In genomic region chr1:105793541-105794146, GRCh38 we compare ENCODE assay signal across 8 cellular contexts.
DNase-seq lines count a peak whose midpoint lies in the region; ATAC-seq, FAIRE-seq and TF ChIP-seq lines count a peak whose summit lies in the region.

No MANE protein-coding gene starts in this region.

- peak; percentile 92 to 93 for TF ChIP-seq RAD21 in H1 (IDR thresholded peaks at IDR 0.05 in 1 of 2, conservative IDR thresholded peaks at IDR 0.05 in 1 of 2; ENCODE audit: low read depth in 2 of 2, low read length in 2 of 2)

- TF ChIP-seq POLR2A in H1 (IDR thresholded peaks at IDR 0.05; ENCODE audit: control extremely low read depth in 1 of 2, low read depth in 2 of 2, low read length in 2 of 2) = no peak

- no peak overlapping the region for H4K5ac ChIP-seq in H1 (ENCODE audit: insufficient read length, low read depth, low read length)

- H2BK20ac ChIP-seq in H1 (ENCODE audit: low read length) = no peak overlapping the region

- WGBS in H1 (ENCODE audit: extremely low coverage in 1 of 2, insufficient coverage in 1 of 2, insufficient read length in 1 of 2, insufficient replicate concordance in 2 of 2, low coverage in 1 of 2, low lambda C conversion rate in 2 of 2, missing lambda C conversion rate in 1 of 2), 2 experiments = 91% methylated on average over 1 of the region's 1 CpG; no CpG with 5 or more reads in 1 of the 2 experiments

- H3K4me1 ChIP-seq in NT2/D1 (ENCODE audit: insufficient read depth, insufficient read length) = no peaks in the 10 kb centered on the region
- H3K4me1 ChIP-seq in H1 (replicated peaks in 1 of 4; ENCODE audit: control insufficient read depth in 3 of 4, insufficient read depth in 4 of 4, low read length in 3 of 4) = no peaks in the 10 kb centered on the region
- H3K4me1 ChIP-seq in CD8-positive, alpha-beta memory T cell (ENCODE audit: insufficient read depth, low read length) = no peaks in the 10 kb centered on the region

- no peak overlapping the region for H2AK5ac ChIP-seq in H1 (ENCODE audit: low read depth, low read length)

- H3K79me1 ChIP-seq in H1 (ENCODE audit: low read depth, low read length) = no peaks in the 10 kb centered on the region

- no peak overlapping the region for H4K8ac ChIP-seq in H1 (ENCODE audit: extremely low read depth, insufficient read depth, low read length)

- H3K56ac ChIP-seq in H1 (replicated peaks; ENCODE audit: insufficient read length, low read depth, low read length) = no peak overlapping the region

- no peak overlapping the region for H2BK120ac ChIP-seq in H1 (replicated peaks; ENCODE audit: low read depth, low read length)

- no peak overlapping the region for H2BK12ac ChIP-seq in H1 (ENCODE audit: low read depth, low read length)

- peaks cover 16% of the 10 kb centered on the region for H3K27me3 Mint-ChIP-seq in neural crest cell (ENCODE audit: low read depth)
- H3K27me3 Mint-ChIP-seq in CD8-positive, alpha-beta memory T cell = no peaks in the 10 kb centered on the region

- no peaks in the 10 kb centered on the region for H3K9me3 ChIP-seq in NT2/D1 (ENCODE audit: insufficient read depth, low read length)
- no peaks in the 10 kb centered on the region; a peak in 1 of 4 replicates for H3K9me3 ChIP-seq in H1 (ENCODE audit: insufficient read depth in 2 of 2, low read depth in 1 of 2, low read length in 1 of 2)
- no peaks in the 10 kb centered on the region for H3K9me3 ChIP-seq in CD8-positive, alpha-beta memory T cell (ENCODE audit: low read length)

- no peaks in the 10 kb centered on the region for H3K23me2 ChIP-seq in H1 (ENCODE audit: low read depth, low read length)

- no peak overlapping the region for H3K14ac ChIP-seq in H1 (ENCODE audit: insufficient read length)

- H3K27ac ChIP-seq in H1 (ENCODE audit: low read depth, low read length) = no peak overlapping the region
- H3K27ac ChIP-seq in CD8-positive, alpha-beta memory T cell (ENCODE audit: low read depth, low read length) = no peak overlapping the region

- peak; percentile 69 for ATAC-seq in GM18517 (IDR thresholded peaks at IDR 0.05; ENCODE audit: unreplicated experiment)

- no peak overlapping the region for H4K91ac ChIP-seq in H1 (replicated peaks; ENCODE audit: insufficient read length, low read length)

- FAIRE-seq in H1 (lab: Jason Lieb, UNC) = peak; percentile 94

- no peak for TF ChIP-seq EP300 in H1 (IDR thresholded peaks at IDR 0.05; ENCODE audit: borderline replicate concordance in 1 of 2, low read depth in 2 of 2, low read length in 2 of 2)

- no peak overlapping the region for H2AFZ ChIP-seq in H1 (ENCODE audit: low read length)

- H3K9ac ChIP-seq in NT2/D1 (ENCODE audit: insufficient read length, low read depth) = no peak overlapping the region
- no peak overlapping the region for H3K9ac ChIP-seq in H1 (replicated peaks in 1 of 4; ENCODE audit: extremely low read depth in 1 of 4, low read depth in 3 of 4, low read length in 3 of 4)

- no peak overlapping the region for H3K4me2 ChIP-seq in H1 (ENCODE audit: insufficient read depth in 1 of 2, low read depth in 2 of 2, low read length in 2 of 2)

- H3K4me3 ChIP-seq in BJ (ENCODE audit: low read depth, low read length) (no peak overlapping the region), NT2/D1 (ENCODE audit: insufficient read length, low read depth) (no peak overlapping the region), H1 (ENCODE audit: extremely low read depth in 1 of 4, insufficient read depth in 2 of 4, low read depth in 3 of 4, low read length in 4 of 4) (no peak overlapping the region)
- H3K4me3 ChIP-seq in CD8-positive, alpha-beta memory T cell (ENCODE audit: low read length) = no peak overlapping the region

- no peak overlapping the region for H3K18ac ChIP-seq in H1 (ENCODE audit: extremely low read depth, low read length)

- H3K27me3 ChIP-seq in BJ (ENCODE audit: control insufficient read depth, insufficient read depth, low read length) (no peaks in the 10 kb centered on the region), NT2/D1 (ENCODE audit: insufficient read depth, insufficient read length) (no peaks in the 10 kb centered on the region), H1 (replicated peaks in 1 of 4; ENCODE audit: control insufficient read depth in 3 of 4, extremely low read depth in 1 of 4, insufficient read depth in 3 of 4, low read length in 3 of 4) (no peaks in the 10 kb centered on the region)
- no peaks in the 10 kb centered on the region for H3K27me3 ChIP-seq in CD8-positive, alpha-beta memory T cell (ENCODE audit: insufficient read depth, low read length, poor library complexity, severe bottlenecking)

- H2BK15ac ChIP-seq in H1 (ENCODE audit: low read length) = no peak overlapping the region

- POLR2A ChIA-PET in BJ (lab: Charles Lee) = no interaction called here
- POLR2A ChIA-PET in H1 (lab: Charles Lee; ENCODE audit: partially characterized antibody) = no interaction called here
- POLR2A ChIA-PET in CD8-positive, alpha-beta memory T cell (lab: Charles Lee) = no interaction called here

- no peaks in the 10 kb centered on the region for H3K4me1 Mint-ChIP-seq in neural crest cell
- no peaks in the 10 kb centered on the region for H3K4me1 Mint-ChIP-seq in CD8-positive, alpha-beta memory T cell

- no peaks in the 10 kb centered on the region for H3K9me3 Mint-ChIP-seq in neural crest cell
- H3K9me3 Mint-ChIP-seq in CD8-positive, alpha-beta memory T cell = peaks cover 8 to 38% (median 14%) of the 10 kb centered on the region in 5 donors

- TF ChIP-seq CTCF in BJ (IDR thresholded peaks at IDR 0.05; ENCODE audit: insufficient read depth, low read depth, low read length) = peak; percentile 46
- TF ChIP-seq CTCF in H1 (IDR thresholded peaks at IDR 0.05; ENCODE audit: control extremely low read depth in 1 of 3, insufficient read depth in 1 of 3, low read depth in 1 of 3, low read length in 3 of 3) = peak in 2 of 3 experiments; percentile 69 to 77; a peak in 3 of 4 replicates
- TF ChIP-seq CTCF in neural crest cell (conservative IDR thresholded peaks at IDR 0.05) = peak; percentile 84

- DNase-seq in BJ (ENCODE audit: low read depth) = no peak
- DNase-seq in HT1080 (ENCODE audit: low read depth) = peak; percentile 37
- DNase-seq in NT2/D1 (ENCODE audit: low read depth, low spot score) = peak; percentile 38
- peak in 1 of 2 experiments; percentile 56 for DNase-seq in H1 (ENCODE audit: low read depth in 1 of 2, low spot score in 2 of 2)
- DNase-seq in neural crest cell (ENCODE audit: low read depth, low spot score) = peak; percentile 61
- no peak for DNase-seq in NCI-H2227 (lab: John Stamatoyannopoulos, UW; ENCODE audit: unreplicated experiment)
- no peak for DNase-seq in CD8-positive, alpha-beta memory T cell

- CTCF ChIA-PET in BJ (lab: Yijun Ruan, JAX) (interaction anchor here (2.0 to 2.1 kb wide), 2 partner anchors 1014 to 1015 kb away, joined by 6 to 7 read pairs; no protein-coding TSS in a partner anchor), H1 (lab: Charles Lee; ENCODE audit: partially characterized antibody) (interaction anchor here (0.5 to 2.5 kb wide), 19 partner anchors 10 to 1148 kb away, joined by 3 to 16 read pairs (median 3); no protein-coding TSS in a partner anchor)
- CTCF ChIA-PET in CD8-positive, alpha-beta memory T cell (lab: Charles Lee) = no interaction called here

- H3K4me3 Mint-ChIP-seq in neural crest cell = no peak overlapping the region
- no peak overlapping the region for H3K4me3 Mint-ChIP-seq in CD8-positive, alpha-beta memory T cell

- H2BK5ac ChIP-seq in H1 (ENCODE audit: low read depth, low read length) = no peak overlapping the region

- H3K36me3 ChIP-seq in BJ (ENCODE audit: control insufficient read depth, insufficient read depth, low read length) (no peaks in the 10 kb centered on the region), NT2/D1 (ENCODE audit: insufficient read depth, insufficient read length, low read length) (no peaks in the 10 kb centered on the region), H1 (ENCODE audit: control insufficient read depth in 2 of 4, insufficient read depth in 4 of 4, low read length in 3 of 4) (no peaks in the 10 kb centered on the region)
- no peaks in the 10 kb centered on the region for H3K36me3 ChIP-seq in CD8-positive, alpha-beta memory T cell (ENCODE audit: insufficient read depth, low read length)

- H4K20me1 ChIP-seq in H1 (replicated peaks in 1 of 2; ENCODE audit: control insufficient read depth in 1 of 2, insufficient read depth in 2 of 2, low read length in 2 of 2) = no peaks in the 10 kb centered on the region

- no peak overlapping the region for H3K4ac ChIP-seq in H1 (replicated peaks; ENCODE audit: insufficient read length, low read depth, low read length)

- no peaks in the 10 kb centered on the region for H3K79me2 ChIP-seq in H1 (ENCODE audit: control insufficient read depth in 1 of 2, insufficient read depth in 2 of 2, low read length in 2 of 2)

- no peaks in the 10 kb centered on the region for H3K36me3 Mint-ChIP-seq in neural crest cell (ENCODE audit: low read depth)
- no peaks in the 10 kb centered on the region for H3K36me3 Mint-ChIP-seq in CD8-positive, alpha-beta memory T cell

- H3K23ac ChIP-seq in H1 (ENCODE audit: insufficient read length) = no peak overlapping the region

- H3K27ac Mint-ChIP-seq in neural crest cell (ENCODE audit: unreplicated experiment) = no peak overlapping the region
- H3K27ac Mint-ChIP-seq in CD8-positive, alpha-beta memory T cell = no peak overlapping the region

TF ChIP-seq in H1, 55 proteins besides CTCF, POLR2A, EP300 and RAD21:
- no peak for TF ChIP-seq MAFK (IDR thresholded peaks at IDR 0.05; ENCODE audit: low read depth, low read length)

Comparison
In these comparisons a context has a peak if more than half of its experiments do, and no peak if none do; other contexts are left out.
1. DNase-seq: peak in HT1080 (single experiment), NT2/D1 (single experiment) and neural crest cell (single experiment); none in BJ (single experiment), NCI-H2227 (single experiment) and CD8-positive, alpha-beta memory T cell (0 of 5).
2. Peak in every context shown above with its lines, with median percentiles within 50 percentile points of each other: CTCF ChIP-seq.